25 cellular contexts compared by ENCODE assay signal in the genomic region with DNA sequence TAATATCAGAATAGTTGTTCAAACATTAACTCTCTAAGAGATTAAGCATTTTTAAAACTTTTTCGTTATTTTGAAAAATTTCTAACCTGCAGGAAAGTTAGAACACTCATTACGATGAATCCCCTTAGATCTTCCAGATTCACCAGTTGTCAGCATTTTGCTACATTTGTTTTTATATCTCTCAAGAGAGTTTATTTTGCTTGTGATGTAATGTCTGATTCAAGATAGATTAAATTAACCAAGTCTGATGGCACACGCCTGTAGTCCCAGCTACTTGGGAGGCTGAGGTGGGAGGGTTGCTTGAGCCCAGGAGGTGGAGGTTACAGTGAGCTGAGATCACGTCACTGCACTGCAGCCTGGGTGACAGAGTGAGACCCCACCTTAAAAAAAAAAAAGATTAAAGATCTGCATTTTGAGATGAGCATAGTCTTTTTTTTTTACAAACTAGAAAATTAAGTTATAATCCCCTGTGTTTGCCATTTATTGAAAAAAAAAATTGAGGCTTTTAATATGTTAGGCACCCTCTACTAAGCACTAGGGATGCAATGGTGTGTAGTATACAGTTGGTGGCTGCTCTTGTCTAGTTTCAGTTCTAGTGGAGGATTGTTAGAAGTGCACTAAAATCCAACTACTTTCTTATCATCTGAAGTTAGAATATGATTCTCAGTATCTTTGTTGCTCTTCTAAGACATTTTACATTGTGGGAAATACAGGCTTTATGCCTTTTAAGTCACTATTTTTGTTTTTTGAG. TPM values are rescaled to one million over a fixed set of nuclear protein-coding genes. Genes with fewer than 3 reads are reported as not detected.
A peak's percentile ranks its signal among the peaks of the same experiment; 100 is the strongest.
DNase-seq lines count a peak whose midpoint lies in the region; ATAC-seq and TF ChIP-seq lines count a peak whose summit lies in the region.
"Had no signal": no experiment of that assay in that cellular context is flagged by ENCODE, and none has a peak within 500 bp of the region (broad histone marks: within the 10 kb centered on the region; RNA-seq: fewer than 3 reads in every experiment).

No MANE protein-coding gene starts in this region.

- H3K79me2 ChIP-seq in Loucy (ENCODE audit: insufficient read depth, low read length) = peaks cover 100% of the 10 kb centered on the region

- H4K20me1 ChIP-seq in Loucy (ENCODE audit: insufficient read depth, low read length, poor library complexity, severe bottlenecking) = peaks cover 54% of the 10 kb centered on the region

- H3K9me2 ChIP-seq in Loucy (replicated peaks; ENCODE audit: low read depth, low read length) = no peaks in the 10 kb centered on the region

- 0 out of 2 replicates have a peak, but pooled peaks have one; percentile 7 for TF ChIP-seq CTCF in Loucy (conservative IDR thresholded peaks at IDR 0.05; ENCODE audit: low read length)
- peak; percentile 31 for TF ChIP-seq CTCF in chondrocyte (IDR thresholded peaks at IDR 0.05)
- no peak for TF ChIP-seq CTCF in osteocyte (IDR thresholded peaks at IDR 0.05)

- H3K27ac Mint-ChIP-seq in chondrocyte (ENCODE audit: unreplicated experiment) = peak overlapping the region; percentile 56
- peak overlapping the region; percentile 63 for H3K27ac Mint-ChIP-seq in osteocyte (ENCODE audit: unreplicated experiment)
- H3K27ac Mint-ChIP-seq: activated naive CD4-positive, alpha-beta T cell treated with anti-CD3 and anti-CD28 coated beads, Interleukin-2, amount 10 ng/mL, durations not matched to agents 7 days and 5 days had no signal

- no peak overlapping the region for H3K4me2 ChIP-seq in Loucy (ENCODE audit: low read depth, low read length, poor library complexity, severe bottlenecking)

- H3K9me3 Mint-ChIP-seq in chondrocyte (ENCODE audit: low read depth) = no peaks in the 10 kb centered on the region
- no peaks in the 10 kb centered on the region for H3K9me3 Mint-ChIP-seq in osteocyte (ENCODE audit: unreplicated experiment)
- H3K9me3 Mint-ChIP-seq: activated naive CD4-positive, alpha-beta T cell treated with anti-CD3 and anti-CD28 coated beads, Interleukin-2, amount 10 ng/mL, durations not matched to agents 7 days and 5 days; activated T-helper 1 cell treated with anti-CD3 and anti-CD28 coated beads, Interleukin-12 subunit alpha, Interleukin-12 subunit beta, Interleukin-2, Interleukin-4 antibody, amounts not matched to agents 30 ng/mL and 10 ng/mL and 1 ng/mL, durations not matched to agents 14 hours and 24 hours and 36 hours had no signal

- peaks cover 76% of the 10 kb centered on the region for H3K4me1 Mint-ChIP-seq in chondrocyte (ENCODE audit: low read depth)
- peaks cover 47% of the 10 kb centered on the region for H3K4me1 Mint-ChIP-seq in osteocyte (ENCODE audit: unreplicated experiment)

- H3K4me1 ChIP-seq in Loucy (ENCODE audit: insufficient read depth, low read length, poor library complexity, severe bottlenecking) = peaks cover 8% of the 10 kb centered on the region
- H3K4me1 ChIP-seq: SJCRH30 had no signal

- no peaks in the 10 kb centered on the region for H3K27me3 ChIP-seq in Loucy (ENCODE audit: insufficient read depth, low read length, poor library complexity, severe bottlenecking)
- H3K27me3 ChIP-seq: cardiac muscle cell, MG63, SJCRH30, upper lobe of right lung had no signal

- no peaks in the 10 kb centered on the region for H3K9me3 ChIP-seq in Loucy (ENCODE audit: insufficient read depth, low read depth, low read length)
- H3K9me3 ChIP-seq: MG63, psoas muscle, SJCRH30, upper lobe of right lung had no signal

- no peak overlapping the region for H3K4me3 Mint-ChIP-seq in chondrocyte (ENCODE audit: unreplicated experiment)
- H3K4me3 Mint-ChIP-seq in osteocyte (ENCODE audit: unreplicated experiment) = no peak overlapping the region
- H3K4me3 Mint-ChIP-seq: activated naive CD4-positive, alpha-beta T cell treated with anti-CD3 and anti-CD28 coated beads, Interleukin-2, amount 10 ng/mL, durations not matched to agents 7 days and 5 days; activated T-helper 1 cell treated with anti-CD3 and anti-CD28 coated beads, Interleukin-12 subunit alpha, Interleukin-12 subunit beta, Interleukin-2, Interleukin-4 antibody, amounts not matched to agents 30 ng/mL and 10 ng/mL and 1 ng/mL, durations not matched to agents 14 hours and 24 hours and 36 hours had no signal

- H2AFZ ChIP-seq in Loucy (ENCODE audit: low read length) = no peak overlapping the region

- H3K9ac ChIP-seq in Loucy (ENCODE audit: low read depth, low read length, poor library complexity, severe bottlenecking) = no peak overlapping the region

- no peaks in the 10 kb centered on the region for H3K27me3 Mint-ChIP-seq in chondrocyte (ENCODE audit: low read depth)
- H3K27me3 Mint-ChIP-seq in osteocyte (ENCODE audit: unreplicated experiment) = no peaks in the 10 kb centered on the region
- H3K27me3 Mint-ChIP-seq: activated naive CD4-positive, alpha-beta T cell treated with anti-CD3 and anti-CD28 coated beads, Interleukin-2, amount 10 ng/mL, durations not matched to agents 7 days and 5 days had no signal

- no peaks in the 10 kb centered on the region for H3F3A ChIP-seq in Loucy (ENCODE audit: low read depth)

- no peaks in the 10 kb centered on the region for H3K36me3 ChIP-seq in Loucy (ENCODE audit: insufficient read depth, low read length)
- H3K36me3 ChIP-seq: cardiac muscle cell, upper lobe of right lung had no signal

- H3K4me3 ChIP-seq in Loucy (ENCODE audit: low read length, poor library complexity, severe bottlenecking) = no peak overlapping the region
- H3K4me3 ChIP-seq: cardiac muscle cell, MG63, psoas muscle, SJCRH30, upper lobe of right lung had no signal

- no peaks in the 10 kb centered on the region for H3K36me3 Mint-ChIP-seq in chondrocyte (ENCODE audit: low read depth)
- no peaks in the 10 kb centered on the region for H3K36me3 Mint-ChIP-seq in osteocyte (ENCODE audit: unreplicated experiment)

- ATAC-seq in HG02852 (IDR thresholded peaks at IDR 0.05; ENCODE audit: unreplicated experiment) = no peak
- ATAC-seq: Panc1, psoas muscle, upper lobe of right lung had no signal

- DNase-seq in EH (ENCODE audit: low read depth) (peak; percentile 29), chondrocyte (ENCODE audit: low spot score) (no peak), osteocyte (ENCODE audit: extremely low spot score, unreplicated experiment) (no peak), OCI-M1 (lab: John Stamatoyannopoulos, UW) (no peak), NCI-H2171 treated with DMSO at 0.1 percent for 48 hours (lab: John Stamatoyannopoulos, UW) (no peak), RKO (ENCODE audit: low spot score) (no peak)
- DNase-seq: activated CD4-positive, alpha-beta T cell treated with anti-CD3 and anti-CD28 coated beads for 4 hours; activated naive CD4-positive, alpha-beta T cell treated with anti-CD3 and anti-CD28 coated beads, Interleukin-2, amount 10 ng/mL, durations not matched to agents 7 days and 5 days; amygdala; DMS79 treated with DMSO at 0.1 percent for 48 hours; glutamatergic neuron; MG63; NCI-H1436; NCI-H2107; NCI-H510A; NK-92 treated with Interleukin-12 subunit alpha and Interleukin-12 subunit beta, amount 100 ng/mL, for 24 hours; psoas muscle; SJCRH30; stimulated activated CD8-positive, alpha-beta memory T cell treated with anti-CD3 and anti-CD28 coated beads, Interleukin-4, amount 100 ng/mL, for 48 hours; upper lobe of right lung had no signal

RNA-seq across cellular contexts. Expression of gene RAB10, which starts 20.9 kb away (rescaled TPM):
- total RNA-seq in chondrocyte (148 to 162 TPM (median 153 TPM) in 3 replicates), osteocyte (139 and 150 TPM in 2 replicates)
